Comparison of ENCODE assay signal across 1 cellular context in the genomic region with DNA sequence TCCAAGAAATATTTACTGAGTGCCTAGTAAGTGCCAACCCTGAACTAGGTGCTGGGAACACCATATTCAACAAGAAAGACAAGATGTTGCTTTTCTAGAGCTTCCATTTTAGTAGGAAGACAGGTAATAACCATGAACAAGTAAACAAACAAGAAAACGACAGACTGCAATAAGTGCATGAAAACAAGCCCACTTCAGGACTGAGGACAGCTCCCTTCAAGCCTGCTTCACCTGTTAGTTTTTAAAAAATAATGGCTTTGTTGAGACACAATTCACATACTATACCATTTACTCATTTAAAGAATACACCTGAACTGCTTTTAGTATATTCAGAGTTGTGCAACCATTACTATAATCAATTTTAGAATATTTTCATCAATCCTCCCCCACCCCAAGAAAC.
TF ChIP-seq lines count a peak whose summit lies in the region.

No MANE protein-coding gene starts in this region.

TF ChIP-seq in K562, 482 proteins besides CTCF, POLR2A, EP300 and RAD21:
- TF ChIP-seq, protein P1, sequence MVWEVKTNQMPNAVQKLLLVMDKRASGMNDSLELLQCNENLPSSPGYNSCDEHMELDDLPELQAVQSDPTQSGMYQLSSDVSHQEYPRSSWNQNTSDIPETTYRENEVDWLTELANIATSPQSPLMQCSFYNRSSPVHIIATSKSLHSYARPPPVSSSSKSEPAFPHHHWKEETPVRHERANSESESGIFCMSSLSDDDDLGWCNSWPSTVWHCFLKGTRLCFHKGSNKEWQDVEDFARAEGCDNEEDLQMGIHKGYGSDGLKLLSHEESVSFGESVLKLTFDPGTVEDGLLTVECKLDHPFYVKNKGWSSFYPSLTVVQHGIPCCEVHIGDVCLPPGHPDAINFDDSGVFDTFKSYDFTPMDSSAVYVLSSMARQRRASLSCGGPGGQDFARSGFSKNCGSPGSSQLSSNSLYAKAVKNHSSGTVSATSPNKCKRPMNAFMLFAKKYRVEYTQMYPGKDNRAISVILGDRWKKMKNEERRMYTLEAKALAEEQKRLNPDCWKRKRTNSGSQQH (CRISPR knock-in tag; IDR thresholded peaks at IDR 0.05): no peak
- TF ChIP-seq RFX7 (CRISPR knock-in tag; IDR thresholded peaks at IDR 0.05) (no peak), MIER1 (IDR thresholded peaks at IDR 0.05; ENCODE audit: low read depth) (peak; percentile 88), OTX1 (CRISPR knock-in tag; IDR thresholded peaks at IDR 0.05) (no peak), SP1 (CRISPR knock-in tag; IDR thresholded peaks at IDR 0.05) (no peak), SMAD2 (IDR thresholded peaks at IDR 0.05; ENCODE audit: low read depth, low read length) (no peak), MTA2 (IDR thresholded peaks at IDR 0.05; ENCODE audit: low read depth) (no peak), HDAC6 (IDR thresholded peaks at IDR 0.05; ENCODE audit: low read depth, low read length) (no peak), EHMT2 (IDR thresholded peaks at IDR 0.05) (peak; percentile 95), TEAD1 (CRISPR knock-in tag; IDR thresholded peaks at IDR 0.05) (no peak), ZNF146 (CRISPR knock-in tag; IDR thresholded peaks at IDR 0.05; ENCODE audit: unreplicated experiment) (no peak)
- TF ChIP-seq, protein P2, sequence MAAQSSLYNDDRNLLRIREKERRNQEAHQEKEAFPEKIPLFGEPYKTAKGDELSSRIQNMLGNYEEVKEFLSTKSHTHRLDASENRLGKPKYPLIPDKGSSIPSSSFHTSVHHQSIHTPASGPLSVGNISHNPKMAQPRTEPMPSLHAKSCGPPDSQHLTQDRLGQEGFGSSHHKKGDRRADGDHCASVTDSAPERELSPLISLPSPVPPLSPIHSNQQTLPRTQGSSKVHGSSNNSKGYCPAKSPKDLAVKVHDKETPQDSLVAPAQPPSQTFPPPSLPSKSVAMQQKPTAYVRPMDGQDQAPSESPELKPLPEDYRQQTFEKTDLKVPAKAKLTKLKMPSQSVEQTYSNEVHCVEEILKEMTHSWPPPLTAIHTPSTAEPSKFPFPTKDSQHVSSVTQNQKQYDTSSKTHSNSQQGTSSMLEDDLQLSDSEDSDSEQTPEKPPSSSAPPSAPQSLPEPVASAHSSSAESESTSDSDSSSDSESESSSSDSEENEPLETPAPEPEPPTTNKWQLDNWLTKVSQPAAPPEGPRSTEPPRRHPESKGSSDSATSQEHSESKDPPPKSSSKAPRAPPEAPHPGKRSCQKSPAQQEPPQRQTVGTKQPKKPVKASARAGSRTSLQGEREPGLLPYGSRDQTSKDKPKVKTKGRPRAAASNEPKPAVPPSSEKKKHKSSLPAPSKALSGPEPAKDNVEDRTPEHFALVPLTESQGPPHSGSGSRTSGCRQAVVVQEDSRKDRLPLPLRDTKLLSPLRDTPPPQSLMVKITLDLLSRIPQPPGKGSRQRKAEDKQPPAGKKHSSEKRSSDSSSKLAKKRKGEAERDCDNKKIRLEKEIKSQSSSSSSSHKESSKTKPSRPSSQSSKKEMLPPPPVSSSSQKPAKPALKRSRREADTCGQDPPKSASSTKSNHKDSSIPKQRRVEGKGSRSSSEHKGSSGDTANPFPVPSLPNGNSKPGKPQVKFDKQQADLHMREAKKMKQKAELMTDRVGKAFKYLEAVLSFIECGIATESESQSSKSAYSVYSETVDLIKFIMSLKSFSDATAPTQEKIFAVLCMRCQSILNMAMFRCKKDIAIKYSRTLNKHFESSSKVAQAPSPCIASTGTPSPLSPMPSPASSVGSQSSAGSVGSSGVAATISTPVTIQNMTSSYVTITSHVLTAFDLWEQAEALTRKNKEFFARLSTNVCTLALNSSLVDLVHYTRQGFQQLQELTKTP (IDR thresholded peaks at IDR 0.05; ENCODE audit: low read depth in 1 of 2, partially characterized antibody in 2 of 2): peak in 1 of 2 experiments; percentile 37
- TF ChIP-seq, protein P3, sequence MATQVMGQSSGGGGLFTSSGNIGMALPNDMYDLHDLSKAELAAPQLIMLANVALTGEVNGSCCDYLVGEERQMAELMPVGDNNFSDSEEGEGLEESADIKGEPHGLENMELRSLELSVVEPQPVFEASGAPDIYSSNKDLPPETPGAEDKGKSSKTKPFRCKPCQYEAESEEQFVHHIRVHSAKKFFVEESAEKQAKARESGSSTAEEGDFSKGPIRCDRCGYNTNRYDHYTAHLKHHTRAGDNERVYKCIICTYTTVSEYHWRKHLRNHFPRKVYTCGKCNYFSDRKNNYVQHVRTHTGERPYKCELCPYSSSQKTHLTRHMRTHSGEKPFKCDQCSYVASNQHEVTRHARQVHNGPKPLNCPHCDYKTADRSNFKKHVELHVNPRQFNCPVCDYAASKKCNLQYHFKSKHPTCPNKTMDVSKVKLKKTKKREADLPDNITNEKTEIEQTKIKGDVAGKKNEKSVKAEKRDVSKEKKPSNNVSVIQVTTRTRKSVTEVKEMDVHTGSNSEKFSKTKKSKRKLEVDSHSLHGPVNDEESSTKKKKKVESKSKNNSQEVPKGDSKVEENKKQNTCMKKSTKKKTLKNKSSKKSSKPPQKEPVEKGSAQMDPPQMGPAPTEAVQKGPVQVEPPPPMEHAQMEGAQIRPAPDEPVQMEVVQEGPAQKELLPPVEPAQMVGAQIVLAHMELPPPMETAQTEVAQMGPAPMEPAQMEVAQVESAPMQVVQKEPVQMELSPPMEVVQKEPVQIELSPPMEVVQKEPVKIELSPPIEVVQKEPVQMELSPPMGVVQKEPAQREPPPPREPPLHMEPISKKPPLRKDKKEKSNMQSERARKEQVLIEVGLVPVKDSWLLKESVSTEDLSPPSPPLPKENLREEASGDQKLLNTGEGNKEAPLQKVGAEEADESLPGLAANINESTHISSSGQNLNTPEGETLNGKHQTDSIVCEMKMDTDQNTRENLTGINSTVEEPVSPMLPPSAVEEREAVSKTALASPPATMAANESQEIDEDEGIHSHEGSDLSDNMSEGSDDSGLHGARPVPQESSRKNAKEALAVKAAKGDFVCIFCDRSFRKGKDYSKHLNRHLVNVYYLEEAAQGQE (CRISPR knock-in tag; IDR thresholded peaks at IDR 0.05; ENCODE audit: low read depth): peak; percentile 89
- TF ChIP-seq, protein P4, sequence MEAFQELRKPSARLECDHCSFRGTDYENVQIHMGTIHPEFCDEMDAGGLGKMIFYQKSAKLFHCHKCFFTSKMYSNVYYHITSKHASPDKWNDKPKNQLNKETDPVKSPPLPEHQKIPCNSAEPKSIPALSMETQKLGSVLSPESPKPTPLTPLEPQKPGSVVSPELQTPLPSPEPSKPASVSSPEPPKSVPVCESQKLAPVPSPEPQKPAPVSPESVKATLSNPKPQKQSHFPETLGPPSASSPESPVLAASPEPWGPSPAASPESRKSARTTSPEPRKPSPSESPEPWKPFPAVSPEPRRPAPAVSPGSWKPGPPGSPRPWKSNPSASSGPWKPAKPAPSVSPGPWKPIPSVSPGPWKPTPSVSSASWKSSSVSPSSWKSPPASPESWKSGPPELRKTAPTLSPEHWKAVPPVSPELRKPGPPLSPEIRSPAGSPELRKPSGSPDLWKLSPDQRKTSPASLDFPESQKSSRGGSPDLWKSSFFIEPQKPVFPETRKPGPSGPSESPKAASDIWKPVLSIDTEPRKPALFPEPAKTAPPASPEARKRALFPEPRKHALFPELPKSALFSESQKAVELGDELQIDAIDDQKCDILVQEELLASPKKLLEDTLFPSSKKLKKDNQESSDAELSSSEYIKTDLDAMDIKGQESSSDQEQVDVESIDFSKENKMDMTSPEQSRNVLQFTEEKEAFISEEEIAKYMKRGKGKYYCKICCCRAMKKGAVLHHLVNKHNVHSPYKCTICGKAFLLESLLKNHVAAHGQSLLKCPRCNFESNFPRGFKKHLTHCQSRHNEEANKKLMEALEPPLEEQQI (IDR thresholded peaks at IDR 0.05): 0 out of 2 replicates have a peak, but pooled peaks have one; percentile 35
- TF ChIP-seq, protein P5, sequence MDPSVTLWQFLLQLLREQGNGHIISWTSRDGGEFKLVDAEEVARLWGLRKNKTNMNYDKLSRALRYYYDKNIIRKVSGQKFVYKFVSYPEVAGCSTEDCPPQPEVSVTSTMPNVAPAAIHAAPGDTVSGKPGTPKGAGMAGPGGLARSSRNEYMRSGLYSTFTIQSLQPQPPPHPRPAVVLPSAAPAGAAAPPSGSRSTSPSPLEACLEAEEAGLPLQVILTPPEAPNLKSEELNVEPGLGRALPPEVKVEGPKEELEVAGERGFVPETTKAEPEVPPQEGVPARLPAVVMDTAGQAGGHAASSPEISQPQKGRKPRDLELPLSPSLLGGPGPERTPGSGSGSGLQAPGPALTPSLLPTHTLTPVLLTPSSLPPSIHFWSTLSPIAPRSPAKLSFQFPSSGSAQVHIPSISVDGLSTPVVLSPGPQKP (CRISPR knock-in tag; IDR thresholded peaks at IDR 0.05): no peak
